ENCODE assay signal across 1 cellular context in genomic region chr10:31031666-31032514, GRCh38.
A peak's percentile ranks its signal among the peaks of the same experiment; 100 is the strongest.
TF ChIP-seq lines count a peak whose summit lies in the region.

TSS of gene ZNF438 (minus strand) at chr10:31031865. CDS start at chr10:30877034, 154,831 bp downstream.

TF ChIP-seq in K562, 482 proteins besides CTCF, POLR2A, EP300 and RAD21 (continued from another document and continues in another):
- TF ChIP-seq HINFP (tag; conservative IDR thresholded peaks at IDR 0.05; ENCODE audit: low read depth) (no peak), RBM34 (IDR thresholded peaks at IDR 0.05; ENCODE audit: borderline replicate concordance, insufficient read depth, low read length) (no peak), ZBTB9 (CRISPR knock-in tag; IDR thresholded peaks at IDR 0.05) (0 out of 2 replicates have a peak, but pooled peaks have one; percentile 60), MYBL2 (IDR thresholded peaks at IDR 0.05; ENCODE audit: low read depth) (no peak), MYBL2 (CRISPR knock-in tag; IDR thresholded peaks at IDR 0.05; ENCODE audit: borderline replicate concordance) (no peak), ATF7 (IDR thresholded peaks at IDR 0.05) (peak; percentile 98), MEF2A (IDR thresholded peaks at IDR 0.05; ENCODE audit: control insufficient read depth, low read depth, low read length) (no peak), ZNF398 (CRISPR knock-in tag; IDR thresholded peaks at IDR 0.05) (no peak), SIN3A (IDR thresholded peaks at IDR 0.05; ENCODE audit: borderline replicate concordance in 2 of 2, control insufficient read depth in 1 of 2, low read depth in 2 of 2, low read length in 2 of 2) (no peak), ATF2 (CRISPR knock-in tag; IDR thresholded peaks at IDR 0.05) (peak; percentile 78; the same call in 1 of the 2 replicates), FOXJ2 (tag; IDR thresholded peaks at IDR 0.05) (no peak), CC2D1A (IDR thresholded peaks at IDR 0.05) (no peak), CREB1 (IDR thresholded peaks at IDR 0.05) (peak; percentile 88), CREB1 (CRISPR knock-in tag; IDR thresholded peaks at IDR 0.05) (peak; percentile 93), CREBBP (IDR thresholded peaks at IDR 0.05; ENCODE audit: low read depth, low read length) (no peak), TBP (optimal IDR thresholded peaks at IDR 0.05; ENCODE audit: low read depth, low read length) (peak; percentile 47), ILK (tag; IDR thresholded peaks at IDR 0.05; ENCODE audit: borderline replicate concordance, low read depth) (no peak), TCF3 (CRISPR knock-in tag; IDR thresholded peaks at IDR 0.05) (peak; percentile 24; the same call in 1 of the 2 replicates), ZNF12 (CRISPR knock-in tag; IDR thresholded peaks at IDR 0.05) (peak; percentile 63; the same call in 1 of the 2 replicates), FOXJ3 (CRISPR knock-in tag; IDR thresholded peaks at IDR 0.05) (no peak), PTTG1 (tag; IDR thresholded peaks at IDR 0.05; ENCODE audit: low read depth) (no peak), FUS (optimal IDR thresholded peaks at IDR 0.05; ENCODE audit: low read depth, low read length) (no peak), CBX2 (IDR thresholded peaks at IDR 0.05; ENCODE audit: insufficient read depth, low read length, poor library complexity, severe bottlenecking) (no peak), FIP1L1 (IDR thresholded peaks at IDR 0.05; ENCODE audit: low read depth, low read length, poor library complexity, severe bottlenecking) (peak; percentile 71), RUNX1 (IDR thresholded peaks at IDR 0.05; ENCODE audit: low read depth) (no peak), PRPF4 (IDR thresholded peaks at IDR 0.05; ENCODE audit: insufficient read depth, low read depth, low read length, poor library complexity, severe bottlenecking) (no peak), RBBP5 (IDR thresholded peaks at IDR 0.05; ENCODE audit: borderline replicate concordance, insufficient read depth, low read length, poor library complexity, severe bottlenecking) (no peak), HBP1 (CRISPR knock-in tag; IDR thresholded peaks at IDR 0.05) (no peak), ETV1 (tag; conservative IDR thresholded peaks at IDR 0.05; ENCODE audit: low read depth) (no peak), GTF2E2 (tag; IDR thresholded peaks at IDR 0.05) (no peak), MECOM (CRISPR knock-in tag; IDR thresholded peaks at IDR 0.05) (no peak), UBTF (IDR thresholded peaks at IDR 0.05; ENCODE audit: borderline replicate concordance in 1 of 2, low read depth in 2 of 2, low read length in 2 of 2) (no peak), MEF2D (tag; conservative IDR thresholded peaks at IDR 0.05; ENCODE audit: low read depth) (no peak), CXXC5 (CRISPR knock-in tag; IDR thresholded peaks at IDR 0.05) (peak; percentile 85), NFYB (IDR thresholded peaks at IDR 0.05; ENCODE audit: extremely low read depth, insufficient read length) (no peak), ZNF717 (CRISPR knock-in tag; IDR thresholded peaks at IDR 0.05) (no peak), CREM (IDR thresholded peaks at IDR 0.05; ENCODE audit: low read depth) (peak; percentile 95), TARDBP (IDR thresholded peaks at IDR 0.05) (0 out of 2 replicates have a peak, but pooled peaks have one; percentile 10)
- TF ChIP-seq, protein P1, sequence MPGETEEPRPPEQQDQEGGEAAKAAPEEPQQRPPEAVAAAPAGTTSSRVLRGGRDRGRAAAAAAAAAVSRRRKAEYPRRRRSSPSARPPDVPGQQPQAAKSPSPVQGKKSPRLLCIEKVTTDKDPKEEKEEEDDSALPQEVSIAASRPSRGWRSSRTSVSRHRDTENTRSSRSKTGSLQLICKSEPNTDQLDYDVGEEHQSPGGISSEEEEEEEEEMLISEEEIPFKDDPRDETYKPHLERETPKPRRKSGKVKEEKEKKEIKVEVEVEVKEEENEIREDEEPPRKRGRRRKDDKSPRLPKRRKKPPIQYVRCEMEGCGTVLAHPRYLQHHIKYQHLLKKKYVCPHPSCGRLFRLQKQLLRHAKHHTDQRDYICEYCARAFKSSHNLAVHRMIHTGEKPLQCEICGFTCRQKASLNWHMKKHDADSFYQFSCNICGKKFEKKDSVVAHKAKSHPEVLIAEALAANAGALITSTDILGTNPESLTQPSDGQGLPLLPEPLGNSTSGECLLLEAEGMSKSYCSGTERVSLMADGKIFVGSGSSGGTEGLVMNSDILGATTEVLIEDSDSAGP (CRISPR knock-in tag; IDR thresholded peaks at IDR 0.05): no peak
- TF ChIP-seq, protein P2, sequence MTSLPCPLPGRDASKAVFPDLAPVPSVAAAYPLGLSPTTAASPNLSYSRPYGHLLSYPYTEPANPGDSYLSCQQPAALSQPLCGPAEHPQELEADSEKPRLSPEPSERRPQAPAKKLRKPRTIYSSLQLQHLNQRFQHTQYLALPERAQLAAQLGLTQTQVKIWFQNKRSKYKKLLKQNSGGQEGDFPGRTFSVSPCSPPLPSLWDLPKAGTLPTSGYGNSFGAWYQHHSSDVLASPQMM (CRISPR knock-in tag; IDR thresholded peaks at IDR 0.05): no peak
- TF ChIP-seq, protein P3, sequence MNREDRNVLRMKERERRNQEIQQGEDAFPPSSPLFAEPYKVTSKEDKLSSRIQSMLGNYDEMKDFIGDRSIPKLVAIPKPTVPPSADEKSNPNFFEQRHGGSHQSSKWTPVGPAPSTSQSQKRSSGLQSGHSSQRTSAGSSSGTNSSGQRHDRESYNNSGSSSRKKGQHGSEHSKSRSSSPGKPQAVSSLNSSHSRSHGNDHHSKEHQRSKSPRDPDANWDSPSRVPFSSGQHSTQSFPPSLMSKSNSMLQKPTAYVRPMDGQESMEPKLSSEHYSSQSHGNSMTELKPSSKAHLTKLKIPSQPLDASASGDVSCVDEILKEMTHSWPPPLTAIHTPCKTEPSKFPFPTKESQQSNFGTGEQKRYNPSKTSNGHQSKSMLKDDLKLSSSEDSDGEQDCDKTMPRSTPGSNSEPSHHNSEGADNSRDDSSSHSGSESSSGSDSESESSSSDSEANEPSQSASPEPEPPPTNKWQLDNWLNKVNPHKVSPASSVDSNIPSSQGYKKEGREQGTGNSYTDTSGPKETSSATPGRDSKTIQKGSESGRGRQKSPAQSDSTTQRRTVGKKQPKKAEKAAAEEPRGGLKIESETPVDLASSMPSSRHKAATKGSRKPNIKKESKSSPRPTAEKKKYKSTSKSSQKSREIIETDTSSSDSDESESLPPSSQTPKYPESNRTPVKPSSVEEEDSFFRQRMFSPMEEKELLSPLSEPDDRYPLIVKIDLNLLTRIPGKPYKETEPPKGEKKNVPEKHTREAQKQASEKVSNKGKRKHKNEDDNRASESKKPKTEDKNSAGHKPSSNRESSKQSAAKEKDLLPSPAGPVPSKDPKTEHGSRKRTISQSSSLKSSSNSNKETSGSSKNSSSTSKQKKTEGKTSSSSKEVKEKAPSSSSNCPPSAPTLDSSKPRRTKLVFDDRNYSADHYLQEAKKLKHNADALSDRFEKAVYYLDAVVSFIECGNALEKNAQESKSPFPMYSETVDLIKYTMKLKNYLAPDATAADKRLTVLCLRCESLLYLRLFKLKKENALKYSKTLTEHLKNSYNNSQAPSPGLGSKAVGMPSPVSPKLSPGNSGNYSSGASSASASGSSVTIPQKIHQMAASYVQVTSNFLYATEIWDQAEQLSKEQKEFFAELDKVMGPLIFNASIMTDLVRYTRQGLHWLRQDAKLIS (CRISPR knock-in tag; IDR thresholded peaks at IDR 0.05): peak; percentile 68; the same call in 1 of the 2 replicates
- TF ChIP-seq, protein P4, sequence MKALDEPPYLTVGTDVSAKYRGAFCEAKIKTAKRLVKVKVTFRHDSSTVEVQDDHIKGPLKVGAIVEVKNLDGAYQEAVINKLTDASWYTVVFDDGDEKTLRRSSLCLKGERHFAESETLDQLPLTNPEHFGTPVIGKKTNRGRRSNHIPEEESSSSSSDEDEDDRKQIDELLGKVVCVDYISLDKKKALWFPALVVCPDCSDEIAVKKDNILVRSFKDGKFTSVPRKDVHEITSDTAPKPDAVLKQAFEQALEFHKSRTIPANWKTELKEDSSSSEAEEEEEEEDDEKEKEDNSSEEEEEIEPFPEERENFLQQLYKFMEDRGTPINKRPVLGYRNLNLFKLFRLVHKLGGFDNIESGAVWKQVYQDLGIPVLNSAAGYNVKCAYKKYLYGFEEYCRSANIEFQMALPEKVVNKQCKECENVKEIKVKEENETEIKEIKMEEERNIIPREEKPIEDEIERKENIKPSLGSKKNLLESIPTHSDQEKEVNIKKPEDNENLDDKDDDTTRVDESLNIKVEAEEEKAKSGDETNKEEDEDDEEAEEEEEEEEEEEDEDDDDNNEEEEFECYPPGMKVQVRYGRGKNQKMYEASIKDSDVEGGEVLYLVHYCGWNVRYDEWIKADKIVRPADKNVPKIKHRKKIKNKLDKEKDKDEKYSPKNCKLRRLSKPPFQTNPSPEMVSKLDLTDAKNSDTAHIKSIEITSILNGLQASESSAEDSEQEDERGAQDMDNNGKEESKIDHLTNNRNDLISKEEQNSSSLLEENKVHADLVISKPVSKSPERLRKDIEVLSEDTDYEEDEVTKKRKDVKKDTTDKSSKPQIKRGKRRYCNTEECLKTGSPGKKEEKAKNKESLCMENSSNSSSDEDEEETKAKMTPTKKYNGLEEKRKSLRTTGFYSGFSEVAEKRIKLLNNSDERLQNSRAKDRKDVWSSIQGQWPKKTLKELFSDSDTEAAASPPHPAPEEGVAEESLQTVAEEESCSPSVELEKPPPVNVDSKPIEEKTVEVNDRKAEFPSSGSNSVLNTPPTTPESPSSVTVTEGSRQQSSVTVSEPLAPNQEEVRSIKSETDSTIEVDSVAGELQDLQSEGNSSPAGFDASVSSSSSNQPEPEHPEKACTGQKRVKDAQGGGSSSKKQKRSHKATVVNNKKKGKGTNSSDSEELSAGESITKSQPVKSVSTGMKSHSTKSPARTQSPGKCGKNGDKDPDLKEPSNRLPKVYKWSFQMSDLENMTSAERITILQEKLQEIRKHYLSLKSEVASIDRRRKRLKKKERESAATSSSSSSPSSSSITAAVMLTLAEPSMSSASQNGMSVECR (CRISPR knock-in tag; IDR thresholded peaks at IDR 0.05): no peak; the same call in 1 of the 2 replicates
